ENCODE assay signal across 8 cellular contexts in genomic region chr17:76141212-76142043, GRCh38. TPM values are rescaled to one million over a fixed set of nuclear protein-coding genes. Genes with fewer than 3 reads are reported as not detected.
DNase-seq lines count a peak whose midpoint lies in the region; ATAC-seq and TF ChIP-seq lines count a peak whose summit lies in the region.

FOXJ1 (minus strand) TSS chr17:76141245; CDS start chr17:76140395, 850 bp downstream.

- peak; percentile 55 for ATAC-seq in CD8-positive, alpha-beta T cell
- ATAC-seq in GM21576 (IDR thresholded peaks at IDR 0.05; ENCODE audit: unreplicated experiment) (peak; percentile 71), RWPE2 (ENCODE audit: low read depth) (peak; percentile 84)

- peaks cover 65% of the 10 kb centered on the region for H3K4me1 Mint-ChIP-seq in CD8-positive, alpha-beta T cell (ENCODE audit: low read depth)
- H3K4me1 Mint-ChIP-seq in nephron progenitor cell = peaks cover 65% of the 10 kb centered on the region

- no peaks in the 10 kb centered on the region for H3K9me3 ChIP-seq in CD8-positive, alpha-beta T cell (ENCODE audit: low read length)
- H3K9me3 ChIP-seq in Loucy (ENCODE audit: insufficient read depth, low read depth, low read length) (no peaks in the 10 kb centered on the region), RWPE2 (ENCODE audit: severe bottlenecking) (no peaks in the 10 kb centered on the region)

- H3K4me3 Mint-ChIP-seq in CD8-positive, alpha-beta T cell = peak within 1 kb of the TSS; percentile 88
- H3K4me3 Mint-ChIP-seq in nephron progenitor cell = peak within 1 kb of the TSS; percentile 76

- no peaks in the 10 kb centered on the region for H3K79me2 ChIP-seq in Loucy (ENCODE audit: insufficient read depth, low read length)

- CTCF ChIA-PET in CD8-positive, alpha-beta T cell (lab: Charles Lee) = interaction anchor here (0.8 to 7.3 kb wide), 17 partner anchors 11 to 138 kb away, joined by 3 to 76 read pairs (median 4); no protein-coding TSS in a partner anchor

- TF ChIP-seq CTCF in CD8-positive, alpha-beta T cell (IDR thresholded peaks at IDR 0.05) = no peak
- no peak for TF ChIP-seq CTCF in Loucy (conservative IDR thresholded peaks at IDR 0.05; ENCODE audit: low read length)
- no peak for TF ChIP-seq CTCF in RWPE2 (IDR thresholded peaks at IDR 0.05; ENCODE audit: poor library complexity, severe bottlenecking)
- no peak for TF ChIP-seq CTCF in fibroblast of villous mesenchyme (IDR thresholded peaks at IDR 0.05; ENCODE audit: insufficient read depth, low read depth, low read length)
- no peak for TF ChIP-seq CTCF in nephron progenitor cell (IDR thresholded peaks at IDR 0.05)

- peak within 1 kb of the TSS; percentile 59 for H3K27ac ChIP-seq in CD8-positive, alpha-beta T cell (ENCODE audit: low read depth, low read length)
- H3K27ac ChIP-seq in RWPE2 (ENCODE audit: poor library complexity, severe bottlenecking) = no peak within 1 kb of the TSS

- no peaks in the 10 kb centered on the region for H3K36me3 ChIP-seq in CD8-positive, alpha-beta T cell (ENCODE audit: insufficient read depth, low read length)
- H3K36me3 ChIP-seq in Loucy (ENCODE audit: insufficient read depth, low read length) = no peaks in the 10 kb centered on the region
- H3K36me3 ChIP-seq in RWPE2 (ENCODE audit: low read depth) = no peaks in the 10 kb centered on the region

- peaks cover 13% of the 10 kb centered on the region for H3F3A ChIP-seq in Loucy (ENCODE audit: low read depth)

- peaks cover 2% of the 10 kb centered on the region for H3K36me3 Mint-ChIP-seq in CD8-positive, alpha-beta T cell
- no peaks in the 10 kb centered on the region for H3K36me3 Mint-ChIP-seq in nephron progenitor cell (ENCODE audit: low read depth)

- no peaks in the 10 kb centered on the region for H3K27me3 ChIP-seq in CD8-positive, alpha-beta T cell (ENCODE audit: insufficient read depth, low read length)
- H3K27me3 ChIP-seq in Loucy (ENCODE audit: insufficient read depth, low read length, poor library complexity, severe bottlenecking) (no peaks in the 10 kb centered on the region), RWPE2 (ENCODE audit: insufficient read depth, poor library complexity, severe bottlenecking) (peaks cover 28% of the 10 kb centered on the region)

- no peak within 1 kb of the TSS for H3K9ac ChIP-seq in Loucy (ENCODE audit: low read depth, low read length, poor library complexity, severe bottlenecking)

- peak within 1 kb of the TSS; percentile 47 for H3K4me2 ChIP-seq in Loucy (ENCODE audit: low read depth, low read length, poor library complexity, severe bottlenecking)

- H3K4me1 ChIP-seq in CD8-positive, alpha-beta T cell (ENCODE audit: insufficient read depth, low read length) = peaks cover 74% of the 10 kb centered on the region
- H3K4me1 ChIP-seq in Loucy (ENCODE audit: insufficient read depth, low read length, poor library complexity, severe bottlenecking) (peaks cover 52% of the 10 kb centered on the region), RWPE2 (ENCODE audit: insufficient read depth, poor library complexity, severe bottlenecking) (no peaks in the 10 kb centered on the region)

- no peaks in the 10 kb centered on the region for H4K20me1 ChIP-seq in Loucy (ENCODE audit: insufficient read depth, low read length, poor library complexity, severe bottlenecking)

- no peaks in the 10 kb centered on the region for H3K27me3 Mint-ChIP-seq in CD8-positive, alpha-beta T cell (ENCODE audit: low read depth)
- H3K27me3 Mint-ChIP-seq in nephron progenitor cell (ENCODE audit: low read depth, poor library complexity) = peaks cover 90% of the 10 kb centered on the region

- H2AFZ ChIP-seq in Loucy (ENCODE audit: low read length) = no peak within 1 kb of the TSS

- no peaks in the 10 kb centered on the region for H3K9me3 Mint-ChIP-seq in CD8-positive, alpha-beta T cell
- no peaks in the 10 kb centered on the region for H3K9me3 Mint-ChIP-seq in nephron progenitor cell

- peak within 1 kb of the TSS; percentile 67 for H3K4me3 ChIP-seq in CD8-positive, alpha-beta T cell (ENCODE audit: low read depth, low read length)
- no peak within 1 kb of the TSS for H3K4me3 ChIP-seq in Loucy (ENCODE audit: low read length, poor library complexity, severe bottlenecking)
- H3K4me3 ChIP-seq in RWPE2 (ENCODE audit: severe bottlenecking) = peak within 1 kb of the TSS; percentile 21
- H3K4me3 ChIP-seq in fibroblast of villous mesenchyme (ENCODE audit: low read depth, low read length) = peak within 1 kb of the TSS; percentile 67

- intact Hi-C loops in CD8-positive, alpha-beta T cell (cut with DNase I, micrococcal nuclease) = loop anchor here in 1 of 2 experiments (1.0 to 2.0 kb wide), 2 partner anchors 15 to 138 kb away; no protein-coding TSS in a partner anchor

- H3K27ac Mint-ChIP-seq in CD8-positive, alpha-beta T cell = peak within 1 kb of the TSS; percentile 88
- H3K27ac Mint-ChIP-seq in nephron progenitor cell = no peak within 1 kb of the TSS

- H3K9me2 ChIP-seq in Loucy (replicated peaks; ENCODE audit: low read depth, low read length) = no peaks in the 10 kb centered on the region

- peak; percentile 86 to 96 (median 90) for DNase-seq in CD8-positive, alpha-beta T cell
- DNase-seq in RWPE2 (ENCODE audit: low spot score) = peak; percentile 88
- DNase-seq in activated T-helper 9 cell treated with anti-CD3 and anti-CD28 coated beads, Interleukin-2, amount 50 U/mL, for 16 hours (ENCODE audit: low read depth) = peak; percentile 84
- DNase-seq in fibroblast of villous mesenchyme (ENCODE audit: low read depth) = peak; percentile 84
- peak; percentile 95 for DNase-seq in nephron progenitor cell
- peak; percentile 85 to 94 (median 90) for DNase-seq in stimulated activated naive CD4-positive, alpha-beta T cell (lab: John Stamatoyannopoulos, UW)

- POLR2A ChIA-PET in CD8-positive, alpha-beta T cell (lab: Charles Lee) = interaction anchor here (0.7 to 7.0 kb wide), 12 partner anchors 10 to 130 kb away, joined by 3 to 57 read pairs (median 4); partner anchors contain the start of gene UBALD2

RNA-seq across cellular contexts. Expression of gene FOXJ1, which starts in this region (rescaled TPM):
- total RNA-seq in CD8-positive, alpha-beta T cell = 1 to 10 TPM; 2.2 to 2.7 TPM
- total RNA-seq in fibroblast of villous mesenchyme = not detected in 2 replicates

Comparison
In these comparisons a context has a peak if more than half of its experiments do, and no peak if none do; other contexts are left out.
1. Peak in DNase-seq and H3K4me3 ChIP-seq in fibroblast of villous mesenchyme; RNA of the gene not detected or under 1 TPM.